9 cellular contexts compared by ENCODE assay signal in the genomic region with DNA sequence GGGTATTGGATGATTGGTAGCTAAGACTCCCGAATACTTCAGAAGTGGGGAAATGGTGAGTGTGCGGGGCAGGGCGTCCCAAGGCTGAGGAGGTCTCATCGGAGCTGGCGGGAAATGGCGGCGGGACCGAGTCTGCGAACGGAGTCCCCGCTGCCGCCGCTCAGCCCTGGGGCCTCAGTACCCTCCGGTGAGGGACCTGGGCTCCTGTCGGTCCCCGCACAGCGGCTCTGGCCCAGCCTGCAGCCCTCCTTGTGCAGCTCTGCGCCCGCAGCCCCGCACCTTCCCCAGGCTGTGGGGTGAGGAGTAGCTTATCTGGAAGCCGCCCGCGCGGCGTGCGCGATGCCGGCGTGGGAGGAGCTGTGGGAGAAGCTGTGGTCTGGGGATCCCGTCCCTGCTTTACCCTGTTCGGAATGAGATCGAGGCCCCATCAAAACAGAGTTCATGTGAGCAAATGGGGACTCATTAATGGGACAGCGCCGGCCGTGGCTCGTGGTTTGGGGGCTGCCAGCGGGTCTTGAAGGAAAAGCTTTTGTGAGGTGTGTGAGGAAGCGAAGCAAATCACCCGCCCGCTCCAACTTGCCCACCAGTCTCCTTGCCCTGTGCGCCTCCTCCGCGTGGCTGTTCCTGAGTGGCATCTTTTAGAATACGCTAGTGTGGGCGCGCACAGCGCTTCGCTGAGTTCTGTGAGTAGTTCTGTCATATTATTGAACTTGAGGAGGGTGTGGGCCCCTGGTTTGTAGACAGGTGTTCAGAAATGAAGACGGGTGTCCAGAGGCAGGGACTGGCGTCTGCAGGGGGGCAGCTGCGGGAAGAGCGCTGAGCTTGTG. TPM values are rescaled to one million over a fixed set of nuclear protein-coding genes. Genes with fewer than 3 reads are reported as not detected.
A peak's percentile ranks its signal among the peaks of the same experiment; 100 is the strongest.
DNase-seq lines count a peak whose midpoint lies in the region; ATAC-seq, FAIRE-seq and TF ChIP-seq lines count a peak whose summit lies in the region.
"Had no signal": no experiment of that assay in that cellular context is flagged by ENCODE, and none has a peak within 500 bp of the region (broad histone marks: within the 10 kb centered on the region; RNA-seq: fewer than 3 reads in every experiment).

No MANE protein-coding gene starts in this region.

- H3K27me3 ChIP-seq in neuron (ENCODE audit: insufficient read depth, low read length) (no peaks in the 10 kb centered on the region), thoracic aorta (replicated peaks; ENCODE audit: insufficient read depth) (no peaks in the 10 kb centered on the region)

- DNase-seq in HTR-8/SVneo (ENCODE audit: insufficient read length, low spot score) (peak; percentile 13), fibroblast of gingiva (ENCODE audit: low read depth) (peak; percentile 34), thoracic aorta (ENCODE audit: low spot score) (no peak), KG1 (lab: John Stamatoyannopoulos, UW) (no peak)
- DNase-seq in activated CD8-positive, alpha-beta memory T cell treated with anti-CD3 and anti-CD28 coated beads, Interleukin-2, amount 50 U/mL, for 1 hour (ENCODE audit: extremely low read depth) = peak; percentile 36

- H3K36me3 ChIP-seq in neuron (ENCODE audit: insufficient read depth, low read length) (peaks cover 23% of the 10 kb centered on the region), thoracic aorta (peaks cover 5% of the 10 kb centered on the region)

- H2AFZ ChIP-seq in neuron (ENCODE audit: low read depth, low read length) = peak overlapping the region; percentile 29

- peak overlapping the region; percentile 78 for H3K4me3 ChIP-seq in neuron (ENCODE audit: low read length)
- H3K4me3 ChIP-seq in thoracic aorta = peak overlapping the region; percentile 82
- H3K4me3 ChIP-seq: K562 had no signal

- no peak for TF ChIP-seq CTCF in C4-2B (conservative IDR thresholded peaks at IDR 0.05)
- TF ChIP-seq CTCF in thoracic aorta (IDR thresholded peaks at IDR 0.05) = no peak

- ATAC-seq in GM19455 (IDR thresholded peaks at IDR 0.05; ENCODE audit: unreplicated experiment) (peak; percentile 40), thoracic aorta (ENCODE audit: insufficient number of reproducible peaks, low FRiP score, low read depth) (no peak)
- ATAC-seq: K562 had no signal

- H3K9me3 ChIP-seq in neuron (ENCODE audit: low read length) = peaks cover 27% of the 10 kb centered on the region
- H3K9me3 ChIP-seq in thoracic aorta = peaks cover 22% of the 10 kb centered on the region

- H3K4me1 ChIP-seq in neuron (ENCODE audit: insufficient read depth, low read length) = peaks cover 9% of the 10 kb centered on the region
- peaks cover 8 to 21% of the 10 kb centered on the region in 2 donors for H3K4me1 ChIP-seq in thoracic aorta (ENCODE audit: control insufficient read depth in 1 of 2, low read depth in 2 of 2)

- no peak for FAIRE-seq in HTR-8/SVneo (lab: Jason Lieb, UNC)
- FAIRE-seq: K562 had no signal

- H3K27ac ChIP-seq in C4-2B (peak overlapping the region; percentile 84), thoracic aorta (peak overlapping the region; percentile 90 to 92)

RNA-seq across cellular contexts. Expression of a gene that starts 0.5 kb away (rescaled TPM):
- 10 to 100 TPM; 18.5 to 25.4 TPM for total RNA-seq in thoracic aorta

RNA-seq across cellular contexts. Expression of a gene that starts 32.9 kb away (rescaled TPM):
- total RNA-seq in thoracic aorta = 1 to 10 TPM in 1 of 2 donors, under 1 TPM in 1; 0.27 to 4.7 TPM

Comparison
In these comparisons a context has a peak if more than half of its experiments do, and no peak if none do; other contexts are left out.
1. DNase-seq: peak in HTR-8/SVneo (single experiment), activated CD8-positive, alpha-beta memory T cell treated with anti-CD3 and anti-CD28 coated beads, Interleukin-2, amount 50 U/mL, for 1 hour (single experiment) and fibroblast of gingiva (single experiment); none in thoracic aorta (single experiment) and KG1 (single experiment).